Comparison of ENCODE assay signal across 9 cellular contexts in the genomic region with DNA sequence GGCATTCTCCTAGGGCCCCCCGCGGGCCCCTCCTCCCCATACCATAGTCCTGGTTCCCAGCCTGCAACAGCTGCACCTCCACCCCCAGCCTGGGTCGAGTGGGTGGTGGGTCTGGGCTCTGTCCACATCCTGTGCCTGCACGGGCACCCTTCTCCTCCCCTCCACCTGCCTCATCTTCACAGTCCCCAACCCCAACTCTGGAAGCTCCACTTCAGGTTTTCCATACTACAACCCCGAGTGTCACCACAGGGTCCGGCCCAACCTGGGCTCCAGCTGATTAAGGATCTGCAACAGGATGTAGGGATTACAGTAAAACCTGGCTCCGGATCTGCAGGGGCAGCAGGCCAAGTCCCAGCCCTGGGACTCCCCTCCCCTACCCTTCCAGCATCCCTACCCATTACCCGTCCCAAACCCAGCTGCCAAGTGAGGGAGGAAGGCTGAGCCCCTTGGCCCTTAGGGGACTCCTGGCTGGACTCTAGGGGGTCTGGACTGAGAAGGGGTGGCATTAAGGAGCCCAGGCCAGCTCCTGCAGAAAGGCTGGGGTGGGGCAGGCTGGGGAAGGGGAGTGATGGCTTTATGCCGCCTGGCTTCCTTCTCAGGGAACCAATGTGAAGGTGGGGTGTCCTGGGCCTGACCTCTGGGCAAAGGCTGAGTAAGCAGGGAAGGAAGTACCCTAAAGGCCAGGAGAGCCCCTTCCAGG.
DNase-seq lines count a peak whose midpoint lies in the region; ATAC-seq and TF ChIP-seq lines count a peak whose summit lies in the region.
"Had no signal": no experiment of that assay in that cellular context is flagged by ENCODE, and none has a peak within 500 bp of the region (broad histone marks: within the 10 kb centered on the region; RNA-seq: fewer than 3 reads in every experiment).

No MANE protein-coding gene starts in this region.

- BruUV-seq in MCF 10A (replicated peaks; lab: Mats Ljungman, UMichigan): no TSS peak

- H3K9me3 Mint-ChIP-seq in MCF 10A (ENCODE audit: unreplicated experiment) (no peaks in the 10 kb centered on the region), nephron (no peaks in the 10 kb centered on the region)
- H3K9me3 Mint-ChIP-seq: T-cell had no signal

- TF ChIP-seq CTCF in MCF 10A (IDR thresholded peaks at IDR 0.05; ENCODE audit: unreplicated experiment) (no peak), nephron (IDR thresholded peaks at IDR 0.05; ENCODE audit: unreplicated experiment in 3 of 3) (no peak), lower leg skin (IDR thresholded peaks at IDR 0.05) (no peak)

- POLR2A ChIA-PET in MCF 10A (lab: Yijun Ruan, JAX): no interaction called here

- H3K27ac Mint-ChIP-seq in MCF 10A (ENCODE audit: low read depth, unreplicated experiment) (no peak overlapping the region), nephron (peak overlapping the region; percentile 73 to 90 (median 85))
- H3K27ac Mint-ChIP-seq: T-cell had no signal

- TF ChIP-seq POLR2A in lower leg skin (IDR thresholded peaks at IDR 0.05): no peak

- CTCF ChIA-PET in MCF 10A (lab: Yijun Ruan, JAX): no interaction called here

- intact Hi-C loops in MCF 10A (cut with micrococcal nuclease) (no loop called here), lower leg skin (cut with DNase I; ENCODE audit: low total_unique reads) (no loop called here)

- WGBS in lower leg skin, 2 donors: 37 to 42% methylated on average over 9 of the region's 9 CpGs

- H3K4me3 ChIP-seq in lower leg skin (ENCODE audit: low read depth, poor library complexity, severe bottlenecking): no peak overlapping the region

- H3K4me1 Mint-ChIP-seq in MCF 10A (ENCODE audit: insufficient read depth, unreplicated experiment): peaks cover 4% of the 10 kb centered on the region
- H3K4me1 Mint-ChIP-seq in nephron: peaks cover 81% of the 10 kb centered on the region

- H3K36me3 Mint-ChIP-seq in MCF 10A (ENCODE audit: insufficient read depth, unreplicated experiment) (peaks cover 7% of the 10 kb centered on the region), nephron (ENCODE audit: low read depth) (no peaks in the 10 kb centered on the region)
- H3K36me3 Mint-ChIP-seq: T-cell had no signal

- H3K4me3 Mint-ChIP-seq in MCF 10A (ENCODE audit: unreplicated experiment): no peak overlapping the region
- H3K4me3 Mint-ChIP-seq in nephron: peak overlapping the region; percentile 18 to 33 (median 21)
- H3K4me3 Mint-ChIP-seq: T-cell had no signal

- DNase-seq in NCI-H1417 (lab: John Stamatoyannopoulos, UW): peak; percentile 69 to 70 (median 70)
- DNase-seq in NCI-H1417 treated with DMSO at 0.1 percent for 48 hours (lab: John Stamatoyannopoulos, UW): no peak
- DNase-seq in NCI-H2029 treated with DMSO at 0.1 percent for 48 hours (lab: John Stamatoyannopoulos, UW): peak; percentile 21
- peak; percentile 70 for DNase-seq in MCF 10A (ENCODE audit: unreplicated experiment)
- no peak for DNase-seq in lower leg skin (ENCODE audit: low spot score in 2 of 2)
- DNase-seq in activated CD4-positive, alpha-beta T cell treated with anti-CD3 and anti-CD28 coated beads, Interleukin-2, amount 50 U/mL, for 48 hours: no peak
- DNase-seq: T-cell had no signal

- H3K27me3 Mint-ChIP-seq in MCF 10A (ENCODE audit: insufficient read depth, unreplicated experiment) (no peaks in the 10 kb centered on the region), nephron (ENCODE audit: low read depth) (peaks cover 42% of the 10 kb centered on the region)
- H3K27me3 Mint-ChIP-seq: T-cell had no signal

- no peak for ATAC-seq in GM21423 (IDR thresholded peaks at IDR 0.05; ENCODE audit: unreplicated experiment)

Comparison
In these comparisons a context has a peak if more than half of its experiments do, and no peak if none do; other contexts are left out.
1. DNase-seq: peak in NCI-H1417 (3 of 3), NCI-H2029 treated with DMSO at 0.1 percent for 48 hours (single experiment) and MCF 10A (single experiment); none in NCI-H1417 treated with DMSO at 0.1 percent for 48 hours (single experiment), lower leg skin (0 of 2) and activated CD4-positive, alpha-beta T cell treated with anti-CD3 and anti-CD28 coated beads, Interleukin-2, amount 50 U/mL, for 48 hours (0 of 2).